Comparison of ENCODE assay signal across 30 cellular contexts in genomic region chr9:93667627-93668026, GRCh38.
A peak's percentile ranks its signal among the peaks of the same experiment; 100 is the strongest.
DNase-seq lines count a peak whose midpoint lies in the region; ATAC-seq and TF ChIP-seq lines count a peak whose summit lies in the region.
"Had no signal": no experiment of that assay in that cellular context is flagged by ENCODE, and none has a peak within 500 bp of the region (broad histone marks: within the 10 kb centered on the region; RNA-seq: fewer than 3 reads in every experiment).

No MANE protein-coding gene starts in this region.

- no peaks in the 10 kb centered on the region for H3K9me3 Mint-ChIP-seq in activated CD4-positive, alpha-beta T cell treated with anti-CD3 and anti-CD28 coated beads for 36 hours (ENCODE audit: low read depth)
- H3K9me3 Mint-ChIP-seq: activated CD4-positive, alpha-beta memory T cell treated with anti-CD3 and anti-CD28 coated beads, Interleukin-2, amount 10 ng/mL, durations not matched to agents 7 days and 5 days; central memory CD8-positive, alpha-beta T cell; T-helper 1 cell treated with Interleukin-12 subunit alpha and Interleukin-12 subunit beta and Interleukin-4 antibody, amounts not matched to agents 30 μg/mL and 1 μg/mL, for 36 hours had no signal

- H3K27me3 ChIP-seq in WERI-Rb-1 (ENCODE audit: insufficient read depth, low read depth, severe bottlenecking) (no peaks in the 10 kb centered on the region), esophagus squamous epithelium (no peaks in the 10 kb centered on the region)
- H3K27me3 ChIP-seq: hepatocyte had no signal

- TF ChIP-seq POLR2A in esophagus squamous epithelium (IDR thresholded peaks at IDR 0.05): no peak

- H3K4me1 ChIP-seq in esophagus squamous epithelium: no peaks in the 10 kb centered on the region
- H3K4me1 ChIP-seq: Caco-2, prostate gland had no signal

- peak overlapping the region; percentile 93 for H3K27ac ChIP-seq in WERI-Rb-1
- H3K27ac ChIP-seq in esophagus squamous epithelium: no peak overlapping the region
- H3K27ac ChIP-seq: C4-2B, hepatocyte, prostate gland had no signal

- peaks cover 4% of the 10 kb centered on the region for H3K36me3 Mint-ChIP-seq in activated CD4-positive, alpha-beta T cell treated with anti-CD3 and anti-CD28 coated beads for 36 hours (ENCODE audit: low read depth)
- H3K36me3 Mint-ChIP-seq: activated naive CD8-positive, alpha-beta T cell had no signal

- no peaks in the 10 kb centered on the region for H3K27me3 Mint-ChIP-seq in activated CD4-positive, alpha-beta T cell treated with anti-CD3 and anti-CD28 coated beads for 36 hours
- H3K27me3 Mint-ChIP-seq: activated CD4-positive, alpha-beta memory T cell treated with anti-CD3 and anti-CD28 coated beads, Interleukin-2, amount 10 ng/mL, durations not matched to agents 7 days and 5 days; activated naive CD8-positive, alpha-beta T cell; central memory CD8-positive, alpha-beta T cell; stimulated activated memory B cell treated with anti-CD40 and anti-IgM and Interleukin-4, amounts not matched to agents 10 μg/mL and 1 μg/mL and 100 μg/mL, for 72 hours had no signal

- DNase-seq in activated CD4-positive, alpha-beta T cell treated with anti-CD3 and anti-CD28 coated beads for 36 hours: peak; percentile 1
- DNase-seq in activated CD4-positive, alpha-beta T cell treated with anti-CD3 and anti-CD28 coated beads, Interleukin-2, amount 50 U/mL, for 48 hours: no peak
- DNase-seq in WERI-Rb-1 (peak; percentile 10), left ventricle myocardium superior (peak; percentile 13), sciatic nerve (ENCODE audit: low spot score) (peak; percentile 31), DMS153 treated with DMSO at 0.1 percent for 48 hours (lab: John Stamatoyannopoulos, UW; ENCODE audit: unreplicated experiment) (no peak), NCI-H2107 treated with DMSO at 0.1 percent for 48 hours (lab: John Stamatoyannopoulos, UW; ENCODE audit: unreplicated experiment) (no peak), esophagus squamous epithelium (lab: John Stamatoyannopoulos, UW) (no peak)
- DNase-seq: 8988T; activated CD4-positive, alpha-beta memory T cell treated with anti-CD3 and anti-CD28 coated beads, Interleukin-2, amount 10 ng/mL, durations not matched to agents 7 days and 5 days; dermis blood vessel endothelial cell; Kasumi-1; mesenchymal stem cell; NCI-H1436; NCI-H2081; NCI-H226; NCI-H526 treated with DMSO at 0.1 percent for 48 hours; NK-92 treated with Interleukin-12 subunit alpha and Interleukin-12 subunit beta, amount 100 ng/mL, for 24 hours; PC-3; stimulated activated CD4-positive, alpha-beta T cell treated with anti-CD3 and anti-CD28 coated beads, Interleukin-15, amount 100 ng/mL, for 24 hours had no signal

- no peak for ATAC-seq in activated CD4-positive, alpha-beta T cell treated with anti-CD3 and anti-CD28 coated beads for 36 hours
- ATAC-seq in left ventricle myocardium superior: no peak
- ATAC-seq in sciatic nerve: no peak
- ATAC-seq: HCT116; PC-3; SK-N-SH treated with all-trans-retinoic acid at 6 μM for 48 hours; stimulated activated memory B cell treated with anti-CD40 and anti-IgM and Interleukin-4, amounts not matched to agents 10 μg/mL and 1 μg/mL and 100 μg/mL, for 72 hours had no signal

- intact Hi-C loops in activated CD4-positive, alpha-beta T cell treated with anti-CD3 and anti-CD28 coated beads for 36 hours (cut with DNase I, micrococcal nuclease): no loop called here
- intact Hi-C loops in left ventricle myocardium superior (cut with micrococcal nuclease) (no loop called here), sciatic nerve (cut with DNase I) (no loop called here), esophagus squamous epithelium (cut with DNase I) (no loop called here)

- H3K4me3 ChIP-seq in WERI-Rb-1 (ENCODE audit: low read depth, low read length): no peak overlapping the region
- no peak overlapping the region for H3K4me3 ChIP-seq in esophagus squamous epithelium
- H3K4me3 ChIP-seq: hepatocyte, prostate gland had no signal

- POLR2A ChIA-PET in activated CD4-positive, alpha-beta T cell treated with anti-CD3 and anti-CD28 coated beads for 36 hours (lab: Charles Lee): no interaction called here

- H3K27ac Mint-ChIP-seq in activated CD4-positive, alpha-beta T cell treated with anti-CD3 and anti-CD28 coated beads for 36 hours: no peak overlapping the region
- H3K27ac Mint-ChIP-seq: activated CD4-positive, alpha-beta memory T cell treated with anti-CD3 and anti-CD28 coated beads, Interleukin-2, amount 10 ng/mL, durations not matched to agents 7 days and 5 days; activated naive CD8-positive, alpha-beta T cell; stimulated activated memory B cell treated with anti-CD40 and anti-IgM and Interleukin-4, amounts not matched to agents 10 μg/mL and 1 μg/mL and 100 μg/mL, for 72 hours; T-helper 1 cell treated with Interleukin-12 subunit alpha and Interleukin-12 subunit beta and Interleukin-4 antibody, amounts not matched to agents 30 μg/mL and 1 μg/mL, for 36 hours had no signal

- H3K36me3 ChIP-seq in WERI-Rb-1 (peaks cover 13% of the 10 kb centered on the region), esophagus squamous epithelium (peaks cover 0 to 63% (median 6%) of the 10 kb centered on the region in 3 donors)

- H3K4me1 Mint-ChIP-seq in activated CD4-positive, alpha-beta T cell treated with anti-CD3 and anti-CD28 coated beads for 36 hours: no peaks in the 10 kb centered on the region
- H3K4me1 Mint-ChIP-seq: activated CD4-positive, alpha-beta memory T cell treated with anti-CD3 and anti-CD28 coated beads, Interleukin-2, amount 10 ng/mL, durations not matched to agents 7 days and 5 days; central memory CD8-positive, alpha-beta T cell; stimulated activated memory B cell treated with anti-CD40 and anti-IgM and Interleukin-4, amounts not matched to agents 10 μg/mL and 1 μg/mL and 100 μg/mL, for 72 hours had no signal

- H3K4me3 Mint-ChIP-seq in activated CD4-positive, alpha-beta T cell treated with anti-CD3 and anti-CD28 coated beads for 36 hours: no peak overlapping the region
- H3K4me3 Mint-ChIP-seq: activated CD4-positive, alpha-beta memory T cell treated with anti-CD3 and anti-CD28 coated beads, Interleukin-2, amount 10 ng/mL, durations not matched to agents 7 days and 5 days; activated naive CD8-positive, alpha-beta T cell; central memory CD8-positive, alpha-beta T cell; stimulated activated memory B cell treated with anti-CD40 and anti-IgM and Interleukin-4, amounts not matched to agents 10 μg/mL and 1 μg/mL and 100 μg/mL, for 72 hours; T-helper 1 cell treated with Interleukin-12 subunit alpha and Interleukin-12 subunit beta and Interleukin-4 antibody, amounts not matched to agents 30 μg/mL and 1 μg/mL, for 36 hours had no signal

- WGBS in esophagus squamous epithelium, 2 donors: no CpG with 5 or more reads among the region's 4 CpGs

- H3K9me3 ChIP-seq in WERI-Rb-1 (ENCODE audit: severe bottlenecking) (no peaks in the 10 kb centered on the region), esophagus squamous epithelium (no peaks in the 10 kb centered on the region)
- H3K9me3 ChIP-seq: Caco-2, prostate gland had no signal

- no peak for TF ChIP-seq CTCF in WERI-Rb-1 (IDR thresholded peaks at IDR 0.05; ENCODE audit: low read depth, low read length)
- TF ChIP-seq CTCF in esophagus squamous epithelium (IDR thresholded peaks at IDR 0.05): no peak

- CTCF ChIA-PET in activated CD4-positive, alpha-beta T cell treated with anti-CD3 and anti-CD28 coated beads for 36 hours (lab: Charles Lee): no interaction called here

Comparison
In these comparisons a context has a peak if more than half of its experiments do, and no peak if none do; other contexts are left out.
1. DNase-seq: peak in activated CD4-positive, alpha-beta T cell treated with anti-CD3 and anti-CD28 coated beads for 36 hours (single experiment), WERI-Rb-1 (single experiment), left ventricle myocardium superior (single experiment) and sciatic nerve (single experiment); none in activated CD4-positive, alpha-beta T cell treated with anti-CD3 and anti-CD28 coated beads, Interleukin-2, amount 50 U/mL, for 48 hours (0 of 2), DMS153 treated with DMSO at 0.1 percent for 48 hours (single experiment), NCI-H2107 treated with DMSO at 0.1 percent for 48 hours (single experiment) and esophagus squamous epithelium (single experiment).